In genomic region chr16:87318158-87318644, GRCh38 we compare ENCODE assay signal across 8 cellular contexts. TPM values are rescaled to one million over a fixed set of nuclear protein-coding genes. Genes with fewer than 3 reads are reported as not detected.
DNase-seq lines count a peak whose midpoint lies in the region; ATAC-seq and TF ChIP-seq lines count a peak whose summit lies in the region.

No MANE protein-coding gene starts in this region.

- POLR2A ChIA-PET in BJ (lab: Charles Lee): no interaction called here

- H2AFZ ChIP-seq in KMS-11 (ENCODE audit: low read depth): no peak overlapping the region

- H3K79me2 ChIP-seq in KMS-11 (ENCODE audit: insufficient read depth, low read depth): peaks cover 18% of the 10 kb centered on the region

- H3K27me3 Mint-ChIP-seq in chondrocyte (ENCODE audit: low read depth): no peaks in the 10 kb centered on the region

- H3K9me3 Mint-ChIP-seq in chondrocyte (ENCODE audit: low read depth): no peaks in the 10 kb centered on the region

- H3K27me3 ChIP-seq in BJ (ENCODE audit: control insufficient read depth, insufficient read depth, low read length) (no peaks in the 10 kb centered on the region), KMS-11 (ENCODE audit: insufficient read depth, low read depth) (no peaks in the 10 kb centered on the region), muscle layer of duodenum (ENCODE audit: low read depth, low read length) (no peaks in the 10 kb centered on the region)

- H3K36me3 ChIP-seq in BJ (ENCODE audit: control insufficient read depth, insufficient read depth, low read length): no peaks in the 10 kb centered on the region; the same call in 1 of the 2 replicates
- no peaks in the 10 kb centered on the region for H3K36me3 ChIP-seq in KMS-11 (ENCODE audit: insufficient read depth)
- H3K36me3 ChIP-seq in muscle layer of duodenum (ENCODE audit: control insufficient read depth in 1 of 2, insufficient read depth in 2 of 2, low read length in 2 of 2): peaks cover 0 to 2% of the 10 kb centered on the region in 2 donors

- ATAC-seq in HG03280 (IDR thresholded peaks at IDR 0.05; ENCODE audit: unreplicated experiment): no peak
- ATAC-seq in HG03095 (IDR thresholded peaks at IDR 0.05; ENCODE audit: unreplicated experiment): no peak

- peak overlapping the region; percentile 98 for H3K27ac Mint-ChIP-seq in chondrocyte (ENCODE audit: unreplicated experiment)

- no peaks in the 10 kb centered on the region for H3K36me3 Mint-ChIP-seq in chondrocyte (ENCODE audit: low read depth)

- H3K4me1 ChIP-seq in KMS-11 (ENCODE audit: low read depth, poor library complexity, severe bottlenecking) (peaks cover 14% of the 10 kb centered on the region), muscle layer of duodenum (ENCODE audit: control insufficient read depth in 1 of 2, insufficient read depth in 2 of 2, low read length in 2 of 2) (peaks cover 0 to 6% of the 10 kb centered on the region in 2 donors)

- H3K27ac ChIP-seq in KMS-11 (peak overlapping the region; percentile 84), muscle layer of duodenum (ENCODE audit: low read length) (peak overlapping the region; percentile 89)

- peak overlapping the region; percentile 93 for H3K9ac ChIP-seq in KMS-11

- H3K4me3 ChIP-seq in BJ (ENCODE audit: low read depth, low read length) (peak overlapping the region; percentile 95), KMS-11 (IDR thresholded peaks at IDR 0.05; ENCODE audit: insufficient read depth, low read depth, low read length) (no peak overlapping the region), muscle layer of duodenum (ENCODE audit: low read depth in 1 of 2, low read length in 2 of 2) (peak overlapping the region; percentile 75 to 94)

- H3K4me3 Mint-ChIP-seq in chondrocyte (ENCODE audit: unreplicated experiment): peak overlapping the region; percentile 94

- H3K4me1 Mint-ChIP-seq in chondrocyte (ENCODE audit: low read depth): peaks cover 10% of the 10 kb centered on the region

- DNase-seq in BJ (ENCODE audit: low read depth) (no peak), chondrocyte (ENCODE audit: low spot score) (no peak), NCI-H1105 treated with DMSO at 0.1 percent for 48 hours (lab: John Stamatoyannopoulos, UW) (no peak)
- DNase-seq in stimulated activated naive CD4-positive, alpha-beta T cell (lab: John Stamatoyannopoulos, UW): no peak

- H3K9me3 ChIP-seq in muscle layer of duodenum (ENCODE audit: control insufficient read depth in 1 of 2, low read length in 2 of 2): no peaks in the 10 kb centered on the region

- peak overlapping the region; percentile 84 for H3K4me2 ChIP-seq in KMS-11

- CTCF ChIA-PET in BJ (lab: Yijun Ruan, JAX): interaction anchor here (0.9 to 1.3 kb wide), 3 partner anchors 17 to 66 kb away, joined by 3 to 4 read pairs (median 4); partner anchors contain the start of gene FBXO31

- TF ChIP-seq CTCF in BJ (IDR thresholded peaks at IDR 0.05; ENCODE audit: insufficient read depth, low read depth, low read length): no peak
- no peak for TF ChIP-seq CTCF in KMS-11 (conservative IDR thresholded peaks at IDR 0.05; ENCODE audit: low read depth, low read length)
- TF ChIP-seq CTCF in chondrocyte (IDR thresholded peaks at IDR 0.05): no peak

- no peaks in the 10 kb centered on the region for H4K20me1 ChIP-seq in KMS-11 (ENCODE audit: insufficient read depth)

RNA-seq across cellular contexts. Expression of gene C16orf95, which starts 1.0 kb away (rescaled TPM):
- 5.2 and 7.8 TPM in 2 replicates for polyA plus RNA-seq in BJ (2011; rRNA removed)
- 3.6 and 3.9 TPM in 2 replicates for polyA minus RNA-seq in BJ (2011; rRNA and poly(A)+ RNA removed)
- 6.9 to 8.8 TPM (median 7.2 TPM) in 3 replicates for total RNA-seq in chondrocyte
